8 cellular contexts compared by ENCODE assay signal in genomic region chr2:113889471-113890252, GRCh38. TPM values are rescaled to one million over a fixed set of nuclear protein-coding genes. Genes with fewer than 3 reads are reported as not detected.
DNase-seq lines count a peak whose midpoint lies in the region; ATAC-seq, FAIRE-seq and TF ChIP-seq lines count a peak whose summit lies in the region.

Gene ACTR3, plus strand, starts transcription at chr2:113890089. Its CDS starts 191 bp downstream, at chr2:113890280.

- peaks cover 0 to 33% (median 7%) of the 10 kb centered on the region in 3 donors for H3K36me3 Mint-ChIP-seq in naive thymus-derived CD8-positive, alpha-beta T cell

- peak; percentile 84 to 88 for ATAC-seq in naive thymus-derived CD8-positive, alpha-beta T cell

- peak within 1 kb of the TSS; percentile 97 for H3K9ac ChIP-seq in Loucy (ENCODE audit: low read depth, low read length, poor library complexity, severe bottlenecking)

- H3K27ac Mint-ChIP-seq in naive thymus-derived CD8-positive, alpha-beta T cell = peak within 1 kb of the TSS; percentile 83 to 99 (median 98)

- FAIRE-seq in H54 (lab: Jason Lieb, UNC) = peak; percentile 89

- H3K4me1 ChIP-seq in Loucy (ENCODE audit: insufficient read depth, low read length, poor library complexity, severe bottlenecking) = peaks cover 68% of the 10 kb centered on the region

- peaks cover 7% of the 10 kb centered on the region for H3K27me3 ChIP-seq in Loucy (ENCODE audit: insufficient read depth, low read length, poor library complexity, severe bottlenecking)

- peaks cover 75% of the 10 kb centered on the region for H3K79me2 ChIP-seq in Loucy (ENCODE audit: insufficient read depth, low read length)

- H3K4me2 ChIP-seq in Loucy (ENCODE audit: low read depth, low read length, poor library complexity, severe bottlenecking) = peak within 1 kb of the TSS; percentile 88

- peak within 1 kb of the TSS; percentile 92 to 99 (median 98) for H3K4me3 Mint-ChIP-seq in naive thymus-derived CD8-positive, alpha-beta T cell

- H3K27me3 Mint-ChIP-seq in naive thymus-derived CD8-positive, alpha-beta T cell = no peaks in the 10 kb centered on the region

- DNase-seq in ELF-1 (ENCODE audit: low read depth, low spot score) (peak; percentile 99), H54 (ENCODE audit: insufficient read length, low spot score) (peak; percentile 79), fibroblast of mammary gland (ENCODE audit: low read depth) (peak; percentile 98)
- peak; percentile 97 for DNase-seq in activated T-helper 9 cell treated with anti-CD3 and anti-CD28 coated beads, Interleukin-2, amount 50 U/mL, for 16 hours (ENCODE audit: low read depth)
- peak; percentile 95 to 100 (median 98) for DNase-seq in naive thymus-derived CD8-positive, alpha-beta T cell
- DNase-seq in stimulated activated naive CD4-positive, alpha-beta T cell (lab: John Stamatoyannopoulos, UW) = peak; percentile 96 to 98 (median 97)

- no peak for TF ChIP-seq CTCF in Loucy (conservative IDR thresholded peaks at IDR 0.05; ENCODE audit: low read length)
- peak; percentile 6 for TF ChIP-seq CTCF in fibroblast of mammary gland (conservative IDR thresholded peaks at IDR 0.05; ENCODE audit: control insufficient read depth, insufficient read depth, low read depth, low read length)

- H3K9me3 Mint-ChIP-seq in naive thymus-derived CD8-positive, alpha-beta T cell = no peaks in the 10 kb centered on the region

- POLR2A ChIA-PET in naive thymus-derived CD8-positive, alpha-beta T cell (lab: Charles Lee) = interaction anchor here (0.7 to 4.7 kb wide), 4 partner anchors 13 to 133 kb away, joined by 3 to 28 read pairs (median 15); partner anchors contain the start of gene SLC35F5

- peaks cover 39 to 84% (median 79%) of the 10 kb centered on the region in 4 donors for H3K4me1 Mint-ChIP-seq in naive thymus-derived CD8-positive, alpha-beta T cell

- H3F3A ChIP-seq in Loucy (ENCODE audit: low read depth) = 0 out of 2 replicates have a peak, but pooled peaks cover 5% of the 10 kb centered on the region

- TF ChIP-seq POLR2A in H54 (IDR thresholded peaks at IDR 0.05; ENCODE audit: low read depth, low read length) (peak; percentile 83), Raji (IDR thresholded peaks at IDR 0.05; ENCODE audit: insufficient read depth, low read depth, low read length) (peak; percentile 90)

- H4K20me1 ChIP-seq in Loucy (ENCODE audit: insufficient read depth, low read length, poor library complexity, severe bottlenecking) = peaks cover 49% of the 10 kb centered on the region

- no peaks in the 10 kb centered on the region for H3K9me3 ChIP-seq in Loucy (ENCODE audit: insufficient read depth, low read depth, low read length)

- H3K4me3 ChIP-seq in Loucy (ENCODE audit: low read length, poor library complexity, severe bottlenecking) (peak within 1 kb of the TSS; percentile 95), fibroblast of mammary gland (ENCODE audit: control insufficient read depth, low read depth, low read length) (peak within 1 kb of the TSS; percentile 88)

- peak within 1 kb of the TSS; percentile 80 for H2AFZ ChIP-seq in Loucy (ENCODE audit: low read length)

- no peaks in the 10 kb centered on the region for H3K9me2 ChIP-seq in Loucy (replicated peaks; ENCODE audit: low read depth, low read length)

- H3K36me3 ChIP-seq in Loucy (ENCODE audit: insufficient read depth, low read length) = no peaks in the 10 kb centered on the region

RNA-seq across cellular contexts. Expression of gene ACTR3, which starts in this region (rescaled TPM):
- 100 to 1,000 TPM; 228 to 231 TPM for total RNA-seq in naive thymus-derived CD8-positive, alpha-beta T cell
- 100 to 1,000 TPM; 390 to 476 (median 471) TPM for polyA plus RNA-seq in naive thymus-derived CD8-positive, alpha-beta T cell

Comparison
In these comparisons a context has a peak if more than half of its experiments do, and no peak if none do; other contexts are left out.
1. Peak in every context shown above with its lines: DNase-seq, ATAC-seq and H3K4me3 ChIP-seq.